Comparison of ENCODE assay signal across 1 cellular context in genomic region chr2:112481528-112482228, GRCh38.
TF ChIP-seq lines count a peak whose summit lies in the region.

Gene TTL, plus strand, starts transcription at chr2:112482156. Its CDS starts 189 bp downstream, at chr2:112482345.

TF ChIP-seq in H1, 55 proteins besides CTCF, POLR2A, EP300 and RAD21 (continued from another document):
- peak; percentile 80; the same call in 1 of the 2 replicates for TF ChIP-seq EGR1 (IDR thresholded peaks at IDR 0.05; ENCODE audit: borderline replicate concordance, low read depth, low read length)
- TF ChIP-seq KDM4A (IDR thresholded peaks at IDR 0.05; ENCODE audit: low read depth, low read length, severe bottlenecking), result peak; percentile 42
- no peak for TF ChIP-seq CEBPB (IDR thresholded peaks at IDR 0.05; ENCODE audit: low read depth, low read length)
- no peak for TF ChIP-seq KDM5A (IDR thresholded peaks at IDR 0.05; ENCODE audit: low read length)
- no peak for TF ChIP-seq SP2 (IDR thresholded peaks at IDR 0.05; ENCODE audit: low read length)
TF ChIP-seq in H1: peak in this region for 5.
